Comparison of ENCODE assay signal across 1 cellular context in genomic region chr6:156890627-156891300, GRCh38.
A peak's percentile ranks its signal among the peaks of the same experiment; 100 is the strongest.
TF ChIP-seq lines count a peak whose summit lies in the region.

No MANE protein-coding gene starts in this region.

TF ChIP-seq in K562, 482 proteins besides CTCF, POLR2A, EP300 and RAD21 (continued from another document):
- TF ChIP-seq ZBTB40 (IDR thresholded peaks at IDR 0.05) (peak; percentile 40; the same call in 1 of the 2 replicates), ZBTB40 (CRISPR knock-in tag; IDR thresholded peaks at IDR 0.05) (no peak), ZKSCAN8 (CRISPR knock-in tag; IDR thresholded peaks at IDR 0.05) (peak; percentile 82), ELF2 (CRISPR knock-in tag; IDR thresholded peaks at IDR 0.05) (no peak), ZNF311 (CRISPR knock-in tag; IDR thresholded peaks at IDR 0.05) (no peak), FOXJ2 (tag; IDR thresholded peaks at IDR 0.05) (no peak), SNRNP70 (optimal IDR thresholded peaks at IDR 0.05; ENCODE audit: low read depth, low read length) (no peak), DMBX1 (CRISPR knock-in tag; IDR thresholded peaks at IDR 0.05; ENCODE audit: borderline replicate concordance) (no peak)
